ENCODE assay signal across 22 cellular contexts in genomic region chr6:170251776-170252571, GRCh38.
"Had no signal": no experiment of that assay in that cellular context is flagged by ENCODE, and none has a peak within 500 bp of the region (broad histone marks: within the 10 kb centered on the region; RNA-seq: fewer than 3 reads in every experiment).

No MANE protein-coding gene starts in this region.

- H3K4me1 ChIP-seq: ascending aorta, foreskin keratinocyte, left lung, pancreas, tibial nerve had no signal

- H3K9me3 ChIP-seq: ascending aorta, left lung, pancreas, sigmoid colon, stomach, suprapubic skin, tibial nerve had no signal

- H3K27ac Mint-ChIP-seq: activated naive CD4-positive, alpha-beta T cell treated with anti-CD3 and anti-CD28 coated beads, Interleukin-2, amount 50 U/mL, for 72 hours; activated T-cell treated with anti-CD3 and anti-CD28 coated beads, Interleukin-2, amount 50 U/mL, for 24 hours; activated T-helper 17 cell treated with anti-CD3 and anti-CD28 coated beads, Interleukin-2, amount 50 U/mL, for 72 hours; stimulated activated memory B cell treated with anti-CD40 and anti-IgM and Interleukin-4, amounts not matched to agents 10 μg/mL and 1 μg/mL and 100 μg/mL, for 72 hours; T-helper 2 cell treated with Interferon-gamma antibody and Interleukin-4, amounts not matched to agents 5 μg/mL and 100 μg/mL, for 36 hours had no signal

- H3K27me3 ChIP-seq: ascending aorta, pancreas had no signal

- H3K36me3 ChIP-seq: ascending aorta, brain microvascular endothelial cell, left lung, pancreas, sigmoid colon, stomach, suprapubic skin, tibial nerve had no signal

- H3K9me3 Mint-ChIP-seq: activated naive CD4-positive, alpha-beta T cell treated with anti-CD3 and anti-CD28 coated beads, Interleukin-2, amount 50 U/mL, for 72 hours; activated T-cell treated with anti-CD3 and anti-CD28 coated beads, Interleukin-2, amount 50 U/mL, for 24 hours; activated T-helper 17 cell treated with anti-CD3 and anti-CD28 coated beads, Interleukin-2, amount 50 U/mL, for 72 hours; naive thymus-derived CD8-positive, alpha-beta T cell; stimulated activated memory B cell treated with anti-CD40 and anti-IgM and Interleukin-4, amounts not matched to agents 10 μg/mL and 1 μg/mL and 100 μg/mL, for 72 hours; T-helper 2 cell treated with Interferon-gamma antibody and Interleukin-4, amounts not matched to agents 5 μg/mL and 100 μg/mL, for 36 hours had no signal

- DNase-seq: activated CD4-positive, alpha-beta T cell treated with anti-CD3 and anti-CD28 coated beads, Interleukin-2, amount 50 U/mL, for 4 hours; activated CD8-positive, alpha-beta memory T cell treated with anti-CD3 and anti-CD28 coated beads for 24 hours; activated CD8-positive, alpha-beta memory T cell treated with anti-CD3 and anti-CD28 coated beads, Interleukin-2, amount 50 U/mL, for 4 hours; activated T-cell treated with anti-CD3 and anti-CD28 coated beads, Interleukin-2, amount 50 U/mL, for 24 hours; brain microvascular endothelial cell; effector memory CD4-positive, alpha-beta T cell; foreskin keratinocyte; stimulated activated CD4-positive, alpha-beta T cell treated with anti-CD3 and anti-CD28 coated beads, Interleukin-15, amount 100 ng/mL, for 24 hours; stomach had no signal

- FAIRE-seq: pancreas, TTC549 had no signal

- H3K4me3 Mint-ChIP-seq: activated T-cell treated with anti-CD3 and anti-CD28 coated beads, Interleukin-2, amount 50 U/mL, for 24 hours; activated T-helper 17 cell treated with anti-CD3 and anti-CD28 coated beads, Interleukin-2, amount 50 U/mL, for 72 hours; naive thymus-derived CD8-positive, alpha-beta T cell; stimulated activated memory B cell treated with anti-CD40 and anti-IgM and Interleukin-4, amounts not matched to agents 10 μg/mL and 1 μg/mL and 100 μg/mL, for 72 hours; T-helper 2 cell treated with Interferon-gamma antibody and Interleukin-4, amounts not matched to agents 5 μg/mL and 100 μg/mL, for 36 hours had no signal

- H3K4me1 Mint-ChIP-seq: activated T-helper 17 cell treated with anti-CD3 and anti-CD28 coated beads, Interleukin-2, amount 50 U/mL, for 72 hours; stimulated activated memory B cell treated with anti-CD40 and anti-IgM and Interleukin-4, amounts not matched to agents 10 μg/mL and 1 μg/mL and 100 μg/mL, for 72 hours had no signal

- H3K27ac ChIP-seq: ascending aorta, brain microvascular endothelial cell, foreskin keratinocyte, left lung, pancreas, sigmoid colon, stomach, suprapubic skin, tibial nerve had no signal

- ATAC-seq: activated naive CD4-positive, alpha-beta T cell treated with anti-CD3 and anti-CD28 coated beads, Interleukin-2, amount 50 U/mL, for 72 hours; activated T-helper 17 cell treated with anti-CD3 and anti-CD28 coated beads, Interleukin-2, amount 50 U/mL, for 72 hours; left lung; naive thymus-derived CD8-positive, alpha-beta T cell; stimulated activated memory B cell treated with anti-CD40 and anti-IgM and Interleukin-4, amounts not matched to agents 10 μg/mL and 1 μg/mL and 100 μg/mL, for 72 hours had no signal

- H3K36me3 Mint-ChIP-seq: activated naive CD4-positive, alpha-beta T cell treated with anti-CD3 and anti-CD28 coated beads, Interleukin-2, amount 50 U/mL, for 72 hours; naive thymus-derived CD8-positive, alpha-beta T cell; stimulated activated memory B cell treated with anti-CD40 and anti-IgM and Interleukin-4, amounts not matched to agents 10 μg/mL and 1 μg/mL and 100 μg/mL, for 72 hours had no signal

- H3K4me3 ChIP-seq: ascending aorta, left lung, pancreas, sigmoid colon, smooth muscle cell, stomach, suprapubic skin, tibial nerve had no signal
